In the genomic region with DNA sequence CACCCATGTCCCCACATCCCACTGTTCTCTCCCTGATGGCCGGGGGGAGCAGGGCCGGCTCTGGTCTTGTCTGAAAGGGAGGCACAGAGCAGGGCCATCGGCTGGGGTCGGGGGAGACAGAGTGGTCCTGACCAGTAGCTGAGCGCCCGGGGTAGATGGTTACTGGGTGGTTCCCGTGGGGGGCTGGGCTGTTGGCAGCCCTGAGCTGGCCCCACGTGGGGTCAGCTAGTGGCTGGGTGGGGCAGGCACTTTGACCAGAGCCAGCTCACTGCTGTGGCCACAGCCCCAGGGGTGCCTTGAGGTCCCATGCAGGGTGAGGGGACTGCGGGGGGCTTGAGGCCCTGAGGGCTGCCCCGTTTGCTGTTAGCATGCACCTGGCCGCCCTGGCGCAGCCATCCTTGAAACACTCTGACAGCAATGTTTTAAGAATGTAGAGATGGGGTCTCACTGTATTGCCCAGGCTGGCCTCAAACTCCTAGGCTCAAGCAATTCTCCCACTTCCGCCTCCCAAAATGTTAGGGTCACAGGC, we compare ENCODE assay signal across 24 cellular contexts. TPM values are rescaled to one million over a fixed set of nuclear protein-coding genes. Genes with fewer than 3 reads are reported as not detected.
DNase-seq lines count a peak whose midpoint lies in the region; ATAC-seq and TF ChIP-seq lines count a peak whose summit lies in the region.
"Had no signal": no experiment of that assay in that cellular context is flagged by ENCODE, and none has a peak within 500 bp of the region (broad histone marks: within the 10 kb centered on the region; RNA-seq: fewer than 3 reads in every experiment).

No MANE protein-coding gene starts in this region.

- no peak for TF ChIP-seq EP300 in SK-N-SH (IDR thresholded peaks at IDR 0.05; ENCODE audit: borderline replicate concordance in 1 of 2, low read depth in 1 of 2, low read length in 1 of 2)

- DNase-seq in SK-N-SH (peak; percentile 22), H7 (peak; percentile 52), right cardiac atrium (peak in 2 of 3 donors; percentile 14 to 46), spleen (peak; percentile 65), PC-3 (no peak), dedifferentiated amniotic fluid mesenchymal stem cell (ENCODE audit: extremely low spot score) (no peak), SKM-1 treated with dmso at 0.1 percent for 144 hours (lab: John Stamatoyannopoulos, UW; ENCODE audit: unreplicated experiment) (no peak)
- DNase-seq: activated CD8-positive, alpha-beta memory T cell treated with anti-CD3 and anti-CD28 coated beads for 24 hours; C1 segment of cervical spinal cord; foreskin melanocyte; GF-D8; NCI-H524 treated with DMSO at 0.1 percent for 48 hours; SHP77 treated with DMSO at 0.1 percent for 48 hours had no signal

- POLR2A ChIA-PET in SK-N-SH (lab: Yijun Ruan, JAX) = interaction anchor here (0.5 kb wide), 1 partner anchor 17 kb away, joined by 3 read pairs; no protein-coding TSS in a partner anchor
- POLR2A ChIA-PET in PC-3 (lab: Charles Lee; ENCODE audit: unreplicated experiment) = no interaction called here

- TF ChIP-seq CTCF in SK-N-SH (IDR thresholded peaks at IDR 0.05) (no peak), spleen (IDR thresholded peaks at IDR 0.05 in 8 of 11, conservative IDR thresholded peaks at IDR 0.05 in 3 of 11) (no peak), PC-3 (conservative IDR thresholded peaks at IDR 0.05; ENCODE audit: low read depth, low read length) (no peak)

- no peak for TF ChIP-seq POLR2A in spleen (IDR thresholded peaks at IDR 0.05)

- no peak overlapping the region for H3K9ac ChIP-seq in SK-N-SH
- no peak overlapping the region for H3K9ac ChIP-seq in PC-3 (ENCODE audit: low read length)
- H3K9ac ChIP-seq: neural progenitor cell had no signal

- no peaks in the 10 kb centered on the region for H3F3A ChIP-seq in SK-N-SH (replicated peaks; ENCODE audit: insufficient read depth)
- H3F3A ChIP-seq in PC-3 (ENCODE audit: low read length, unreplicated experiment) = no peaks in the 10 kb centered on the region

- CTCF ChIA-PET in SK-N-SH (lab: Yijun Ruan, JAX) = interaction anchor here (1.1 kb wide), 1 partner anchor 24 kb away, joined by 4 read pairs; no protein-coding TSS in a partner anchor
- CTCF ChIA-PET in PC-3 (lab: Charles Lee) = no interaction called here

- H3K36me3 ChIP-seq in SK-N-SH (replicated peaks in 1 of 2; ENCODE audit: control insufficient read depth in 1 of 2, insufficient read depth in 2 of 2, low read length in 1 of 2) = no peaks in the 10 kb centered on the region
- H3K36me3 ChIP-seq in H7 (replicated peaks; ENCODE audit: control insufficient read depth, insufficient read depth, low read length) = no peaks in the 10 kb centered on the region
- no peaks in the 10 kb centered on the region for H3K36me3 ChIP-seq in spleen
- H3K36me3 ChIP-seq in PC-3 (ENCODE audit: low read depth, low read length) = no peaks in the 10 kb centered on the region
- H3K36me3 ChIP-seq: breast epithelium, HAP-1, neural progenitor cell, thoracic aorta had no signal

- intact Hi-C loops in right cardiac atrium (cut with DNase I) (no loop called here), spleen (cut with DNase I; ENCODE audit: low total_unique reads) (no loop called here), PC-3 (cut with micrococcal nuclease) (no loop called here)

- H3K9me2 ChIP-seq in SK-N-SH (no peaks in the 10 kb centered on the region), PC-3 (replicated peaks; ENCODE audit: low read length) (no peaks in the 10 kb centered on the region)

- H3K4me1 ChIP-seq in SK-N-SH (ENCODE audit: control insufficient read depth in 1 of 2, insufficient read depth in 2 of 2, low read depth in 1 of 2, low read length in 1 of 2) = peaks cover 0 to 12% of the 10 kb centered on the region in 2 experiments; a peak in 1 of 4 replicates
- H3K4me1 ChIP-seq in right cardiac atrium (ENCODE audit: control insufficient read depth, insufficient read depth, low read length) = no peaks in the 10 kb centered on the region
- no peaks in the 10 kb centered on the region for H3K4me1 ChIP-seq in spleen
- H3K4me1 ChIP-seq in PC-3 (ENCODE audit: insufficient read depth, low read length) = no peaks in the 10 kb centered on the region
- H3K4me1 ChIP-seq: breast epithelium, HAP-1, neural progenitor cell had no signal

- no peak overlapping the region for H3K4me2 ChIP-seq in SK-N-SH
- H3K4me2 ChIP-seq in PC-3 (ENCODE audit: low read length) = no peak overlapping the region
- H3K4me2 ChIP-seq: neural progenitor cell had no signal

- H3K27me3 ChIP-seq in SK-N-SH (ENCODE audit: insufficient read depth) = no peaks in the 10 kb centered on the region
- no peaks in the 10 kb centered on the region for H3K27me3 ChIP-seq in H7 (ENCODE audit: control insufficient read depth, insufficient read depth, low read length)
- H3K27me3 ChIP-seq in right cardiac atrium (ENCODE audit: control insufficient read depth, insufficient read depth) = no peaks in the 10 kb centered on the region
- H3K27me3 ChIP-seq in spleen (replicated peaks in 1 of 7) = peaks cover 0 to under 1% (median 0%) of the 10 kb centered on the region in 7 donors
- H3K27me3 ChIP-seq in PC-3 (ENCODE audit: low read length) = no peaks in the 10 kb centered on the region
- H3K27me3 ChIP-seq: breast epithelium, neural progenitor cell had no signal

- WGBS in SK-N-SH (ENCODE audit: low lambda C conversion rate) = 74% methylated on average over 9 of the region's 13 CpGs
- WGBS in right cardiac atrium = 90% methylated on average over 13 of the region's 13 CpGs
- 89 to 92% (median 91%) methylated on average over 12 to 13 of the region's 13 CpGs for WGBS in spleen, 5 donors

- H3K4me3 ChIP-seq in SK-N-SH (ENCODE audit: low read depth in 2 of 2, low read length in 1 of 2) (no peak overlapping the region), H7 (ENCODE audit: insufficient read depth, low read depth, low read length) (no peak overlapping the region), right cardiac atrium (ENCODE audit: low read length) (no peak overlapping the region), spleen (no peak overlapping the region), PC-3 (ENCODE audit: low read length) (no peak overlapping the region)
- H3K4me3 ChIP-seq: breast epithelium, GM12878, HAP-1, neural progenitor cell, thoracic aorta had no signal

- TF ChIP-seq RAD21 in SK-N-SH (IDR thresholded peaks at IDR 0.05; ENCODE audit: low read length) = no peak

- BruUV-seq in PC-3 (replicated peaks; lab: Mats Ljungman, UMichigan) = no TSS peak

- H2AFZ ChIP-seq in SK-N-SH (ENCODE audit: low read depth) (no peak overlapping the region), PC-3 (ENCODE audit: low read length) (no peak overlapping the region)
- H2AFZ ChIP-seq: neural progenitor cell had no signal

- H3K9me3 ChIP-seq in SK-N-SH (no peaks in the 10 kb centered on the region), right cardiac atrium (ENCODE audit: control insufficient read depth, low read length) (no peaks in the 10 kb centered on the region), spleen (no peaks in the 10 kb centered on the region), PC-3 (ENCODE audit: low read length) (no peaks in the 10 kb centered on the region)
- H3K9me3 ChIP-seq: breast epithelium, HAP-1, thoracic aorta had no signal

- H4K20me1 ChIP-seq in SK-N-SH (ENCODE audit: insufficient read depth) = no peaks in the 10 kb centered on the region
- no peaks in the 10 kb centered on the region for H4K20me1 ChIP-seq in PC-3 (ENCODE audit: low read length)

- H3K79me2 ChIP-seq in SK-N-SH (ENCODE audit: insufficient read depth) (no peaks in the 10 kb centered on the region), PC-3 (ENCODE audit: low read length) (no peaks in the 10 kb centered on the region)

- no peak for ATAC-seq in SK-N-SH treated with all-trans-retinoic acid at 6 μM for 48 hours
- ATAC-seq in right cardiac atrium = no peak
- ATAC-seq in PC-3 = no peak
- ATAC-seq: activated T-helper 17 cell treated with anti-CD3 and anti-CD28 coated beads, Interleukin-2, amount 50 U/mL, for 72 hours; GM12878 had no signal

- H3K27ac ChIP-seq in SK-N-SH (ENCODE audit: low read depth in 2 of 2, low read length in 1 of 2) (no peak overlapping the region), right cardiac atrium (ENCODE audit: low read length) (no peak overlapping the region), spleen (no peak overlapping the region), PC-3 (ENCODE audit: low read length) (no peak overlapping the region)
- H3K27ac ChIP-seq: 22Rv1, breast epithelium, neural progenitor cell, thoracic aorta, VCaP had no signal

TF ChIP-seq in SK-N-SH, 30 proteins besides CTCF, POLR2A, EP300 and RAD21 (continues in another document):
- TF ChIP-seq TCF12 (IDR thresholded peaks at IDR 0.05) (no peak), POLR2AphosphoS5 (IDR thresholded peaks at IDR 0.05; ENCODE audit: low read depth, low read length) (no peak)

TF ChIP-seq in SK-N-SH treated with all-trans-retinoic acid at 6 μM for 48 hours, 23 proteins besides CTCF, POLR2A, EP300 and RAD21 (continues in another document):
- no peak for TF ChIP-seq ZFP30 (CRISPR knock-in tag; IDR thresholded peaks at IDR 0.05)

RNA-seq across cellular contexts. Expression of a gene that starts 12.3 kb away (rescaled TPM):
- polyA plus RNA-seq in SK-N-SH (2012; rRNA removed) (0.05 TPM in 1 of 2 replicates, not detected in the other), right cardiac atrium (0.68 TPM), spleen (under 1 TPM; 0.04 to 0.22 (median 0.08) TPM)
- 0.03 and 0.07 TPM in 2 replicates for polyA plus RNA-seq in SK-N-SH (2012; cell fraction: cytosol; rRNA removed)
- 0.54 and 0.62 TPM in 2 replicates for polyA plus RNA-seq in SK-N-SH (2012; cell fraction: nucleus; rRNA removed)
- total RNA-seq in H7 (2014; rRNA removed; shearing (Covaris generic)) = 0.41 TPM in 1 of 2 replicates, not detected in the other
- total RNA-seq in right cardiac atrium (1 to 10 TPM in 1 of 4 donors, under 1 TPM in 2, not detected in 1; 0.17 to 1.4 (median 0.84) TPM), spleen (1 to 10 TPM in 2 of 7 donors, under 1 TPM in 2, not detected in 3; 0.32 to 1.9 (median 0.85) TPM), PC-3 (2014; rRNA removed) (not detected in 2 replicates)
- total RNA-seq: epithelial cell of proximal tubule had no signal

RNA-seq across cellular contexts. Expression of a gene that starts 20.1 kb away (rescaled TPM):
- polyA plus RNA-seq in SK-N-SH (2012; rRNA removed) = 0.10 and 0.15 TPM in 2 replicates
- polyA plus RNA-seq in SK-N-SH (2012; cell fraction: cytosol; rRNA removed) = 0.04 TPM in 1 of 2 replicates, not detected in the other
- polyA plus RNA-seq in SK-N-SH (2012; cell fraction: nucleus; rRNA removed) = 0.74 and 1.0 TPM in 2 replicates
- 0.14 TPM in 1 of 2 replicates, not detected in the other for total RNA-seq in H7 (2014; rRNA removed; shearing (Covaris generic))
- total RNA-seq in right cardiac atrium = under 1 TPM in 2 of 4 donors, not detected in 2; 0.23 to 0.29 TPM
- polyA plus RNA-seq in right cardiac atrium = 0.09 TPM
- under 1 TPM in 2 of 7 donors, not detected in 5; 0.25 to 0.85 TPM for total RNA-seq in spleen
- polyA plus RNA-seq in spleen = not detected
- total RNA-seq in PC-3 (2014; rRNA removed) = not detected in 2 replicates
- total RNA-seq: dermis microvascular lymphatic vessel endothelial cell, epithelial cell of proximal tubule had no signal

Comparison
In these comparisons a context has a peak if more than half of its experiments do, and no peak if none do; other contexts are left out.
1. DNase-seq: peak in SK-N-SH (single experiment), H7 (single experiment), right cardiac atrium (2 of 3) and spleen (single experiment); none in PC-3 (single experiment), dedifferentiated amniotic fluid mesenchymal stem cell (single experiment) and SKM-1 treated with dmso at 0.1 percent for 144 hours (single experiment).